ENCODE assay signal across 9 cellular contexts in genomic region chr11:45872513-45873356, GRCh38.
DNase-seq lines count a peak whose midpoint lies in the region; ATAC-seq and TF ChIP-seq lines count a peak whose summit lies in the region.
"Had no signal": no experiment of that assay in that cellular context is flagged by ENCODE, and none has a peak within 500 bp of the region (broad histone marks: within the 10 kb centered on the region; RNA-seq: fewer than 3 reads in every experiment).

No MANE protein-coding gene starts in this region.

- H3K4me1 ChIP-seq in KMS-11 (ENCODE audit: low read depth, poor library complexity, severe bottlenecking), result no peaks in the 10 kb centered on the region

- H3K4me3 Mint-ChIP-seq in stimulated activated naive CD8-positive, alpha-beta T cell treated with anti-CD3 and anti-CD28 coated beads, Interleukin-15, amount 100 ng/mL, for 72 hours, result no peak overlapping the region
- H3K4me3 Mint-ChIP-seq: dendritic cell treated with granulocyte-macrophage colony-stimulating factor and Interleukin-4, amounts not matched to agents 40 ng/mL and 50 ng/mL, for 4 days had no signal

- no peaks in the 10 kb centered on the region for H3K36me3 ChIP-seq in KMS-11 (ENCODE audit: insufficient read depth)

- no peaks in the 10 kb centered on the region for H3K27me3 Mint-ChIP-seq in stimulated activated naive CD8-positive, alpha-beta T cell treated with anti-CD3 and anti-CD28 coated beads, Interleukin-15, amount 100 ng/mL, for 72 hours
- H3K27me3 Mint-ChIP-seq: dendritic cell treated with granulocyte-macrophage colony-stimulating factor and Interleukin-4, amounts not matched to agents 40 ng/mL and 50 ng/mL, for 4 days had no signal

- no peak overlapping the region for H3K27ac ChIP-seq in KMS-11
- H3K27ac ChIP-seq in RWPE1, result peak overlapping the region; percentile 28; the same call in 1 of the 2 replicates

- DNase-seq in NCI-H2171 treated with DMSO at 0.1 percent for 48 hours (lab: John Stamatoyannopoulos, UW) (peak; percentile 60), NCI-H2171 (lab: John Stamatoyannopoulos, UW) (no peak), RWPE1 (ENCODE audit: low spot score) (peak; percentile 57), kidney tubule cell (ENCODE audit: low spot score) (peak; percentile 58)
- DNase-seq in central memory CD4-positive, alpha-beta T cell, result peak; percentile 10
- peak; percentile 25 to 42 for DNase-seq in stimulated activated naive CD8-positive, alpha-beta T cell treated with anti-CD3 and anti-CD28 coated beads, Interleukin-15, amount 100 ng/mL, for 72 hours

- no peak overlapping the region for H3K27ac Mint-ChIP-seq in stimulated activated naive CD8-positive, alpha-beta T cell treated with anti-CD3 and anti-CD28 coated beads, Interleukin-15, amount 100 ng/mL, for 72 hours
- H3K27ac Mint-ChIP-seq: dendritic cell treated with granulocyte-macrophage colony-stimulating factor and Interleukin-4, amounts not matched to agents 40 ng/mL and 50 ng/mL, for 4 days had no signal

- H3K9me3 Mint-ChIP-seq in stimulated activated naive CD8-positive, alpha-beta T cell treated with anti-CD3 and anti-CD28 coated beads, Interleukin-15, amount 100 ng/mL, for 72 hours, result no peaks in the 10 kb centered on the region
- H3K9me3 Mint-ChIP-seq: dendritic cell treated with granulocyte-macrophage colony-stimulating factor and Interleukin-4, amounts not matched to agents 40 ng/mL and 50 ng/mL, for 4 days had no signal

- H3K79me2 ChIP-seq in KMS-11 (ENCODE audit: insufficient read depth, low read depth), result no peaks in the 10 kb centered on the region

- TF ChIP-seq CTCF in KMS-11 (conservative IDR thresholded peaks at IDR 0.05; ENCODE audit: low read depth, low read length) (peak; percentile 81), RWPE1 (conservative IDR thresholded peaks at IDR 0.05; ENCODE audit: low read depth) (peak; percentile 54)

- H3K4me3 ChIP-seq in KMS-11 (IDR thresholded peaks at IDR 0.05; ENCODE audit: insufficient read depth, low read depth, low read length), result no peak overlapping the region

- ATAC-seq in stimulated activated naive CD8-positive, alpha-beta T cell treated with anti-CD3 and anti-CD28 coated beads, Interleukin-15, amount 100 ng/mL, for 72 hours, result peak; percentile 83
- ATAC-seq in HG02623 (IDR thresholded peaks at IDR 0.05; ENCODE audit: unreplicated experiment), result no peak

- H3K27me3 ChIP-seq in KMS-11 (ENCODE audit: insufficient read depth, low read depth), result no peaks in the 10 kb centered on the region

- H3K4me1 Mint-ChIP-seq in stimulated activated naive CD8-positive, alpha-beta T cell treated with anti-CD3 and anti-CD28 coated beads, Interleukin-15, amount 100 ng/mL, for 72 hours, result no peaks in the 10 kb centered on the region

- H3K4me2 ChIP-seq in KMS-11, result no peak overlapping the region

- H2AFZ ChIP-seq in KMS-11 (ENCODE audit: low read depth), result no peak overlapping the region

- POLR2A ChIA-PET in RWPE1 (lab: Yijun Ruan, JAX; ENCODE audit: low non-redundant PET), result no interaction called here

- no peaks in the 10 kb centered on the region for H4K20me1 ChIP-seq in KMS-11 (ENCODE audit: insufficient read depth)

- H3K9ac ChIP-seq in KMS-11, result no peak overlapping the region

- CTCF ChIA-PET in RWPE1 (lab: Yijun Ruan, JAX), result interaction anchor here (0.5 to 1.8 kb wide), 14 partner anchors 9 to 675 kb away, joined by 3 to 7 read pairs (median 4); no protein-coding TSS in a partner anchor
